8 cellular contexts compared by ENCODE assay signal in genomic region chr11:46346886-46347636, GRCh38. TPM values are rescaled to one million over a fixed set of nuclear protein-coding genes. Genes with fewer than 3 reads are reported as not detected.
DNase-seq lines count a peak whose midpoint lies in the region; ATAC-seq and TF ChIP-seq lines count a peak whose summit lies in the region.

TSS of gene DGKZ (plus strand) at chr11:46347463. CDS start at chr11:46347660, 197 bp downstream.

- no peaks in the 10 kb centered on the region for H3K36me3 ChIP-seq in stomach smooth muscle (ENCODE audit: control insufficient read depth in 2 of 2, insufficient read depth in 2 of 2, low read length in 2 of 2)

- peaks cover 10% of the 10 kb centered on the region for H3K27me3 Mint-ChIP-seq in neural crest cell (ENCODE audit: low read depth)

- no peaks in the 10 kb centered on the region for H3K9me3 Mint-ChIP-seq in neural crest cell

- H3K4me1 ChIP-seq in stomach smooth muscle (ENCODE audit: control insufficient read depth, insufficient read depth, low read length), result peaks cover 39% of the 10 kb centered on the region

- H3K36me3 Mint-ChIP-seq in neural crest cell (ENCODE audit: low read depth), result no peaks in the 10 kb centered on the region

- H3K27me3 ChIP-seq in stomach smooth muscle (ENCODE audit: control insufficient read depth in 1 of 2, insufficient read depth in 2 of 2, low read length in 2 of 2), result no peaks in the 10 kb centered on the region

- H3K4me3 ChIP-seq in fibroblast of villous mesenchyme (ENCODE audit: low read depth, low read length) (peak within 1 kb of the TSS; percentile 85), stomach smooth muscle (ENCODE audit: low read length in 2 of 2) (peak within 1 kb of the TSS; percentile 77 to 81)

- H3K9me3 ChIP-seq in stomach smooth muscle (ENCODE audit: control insufficient read depth in 2 of 2, low read length in 2 of 2), result no peaks in the 10 kb centered on the region

- no peak within 1 kb of the TSS for H3K27ac ChIP-seq in stomach smooth muscle (ENCODE audit: low read length)

- DNase-seq in DMS79 treated with DMSO at 0.1 percent for 48 hours (lab: John Stamatoyannopoulos, UW), result peak; percentile 91
- DNase-seq in HuH-7.5 (ENCODE audit: low spot score), result peak; percentile 85
- DNase-seq in SHP77 (lab: John Stamatoyannopoulos, UW), result peak; percentile 77 to 84
- DNase-seq in activated gamma-delta T cell (lab: John Stamatoyannopoulos, UW), result peak; percentile 91
- peak; percentile 81 for DNase-seq in fibroblast of villous mesenchyme (ENCODE audit: low read depth)
- DNase-seq in neural crest cell (ENCODE audit: low read depth, low spot score), result peak; percentile 86

- TF ChIP-seq CTCF in fibroblast of villous mesenchyme (IDR thresholded peaks at IDR 0.05; ENCODE audit: insufficient read depth, low read depth, low read length), result peak; percentile 45
- peak; percentile 87 for TF ChIP-seq CTCF in neural crest cell (conservative IDR thresholded peaks at IDR 0.05)

- ATAC-seq in GM21515 (IDR thresholded peaks at IDR 0.05; ENCODE audit: unreplicated experiment), result peak; percentile 69

- peak within 1 kb of the TSS; percentile 90 for H3K4me3 Mint-ChIP-seq in neural crest cell

- peaks cover 47% of the 10 kb centered on the region for H3K4me1 Mint-ChIP-seq in neural crest cell

- H3K9ac ChIP-seq in stomach smooth muscle (ENCODE audit: low read length in 2 of 2), result peak within 1 kb of the TSS; percentile 68 to 72

- peak within 1 kb of the TSS; percentile 60 for H3K27ac Mint-ChIP-seq in neural crest cell (ENCODE audit: unreplicated experiment)

RNA-seq across cellular contexts. Expression of gene DGKZ, which starts in this region (rescaled TPM):
- total RNA-seq in fibroblast of villous mesenchyme (50.1 and 63.1 TPM in 2 replicates), neural crest cell (54.4 and 60.1 TPM in 2 replicates)
